Comparison of ENCODE assay signal across 22 cellular contexts in the genomic region with DNA sequence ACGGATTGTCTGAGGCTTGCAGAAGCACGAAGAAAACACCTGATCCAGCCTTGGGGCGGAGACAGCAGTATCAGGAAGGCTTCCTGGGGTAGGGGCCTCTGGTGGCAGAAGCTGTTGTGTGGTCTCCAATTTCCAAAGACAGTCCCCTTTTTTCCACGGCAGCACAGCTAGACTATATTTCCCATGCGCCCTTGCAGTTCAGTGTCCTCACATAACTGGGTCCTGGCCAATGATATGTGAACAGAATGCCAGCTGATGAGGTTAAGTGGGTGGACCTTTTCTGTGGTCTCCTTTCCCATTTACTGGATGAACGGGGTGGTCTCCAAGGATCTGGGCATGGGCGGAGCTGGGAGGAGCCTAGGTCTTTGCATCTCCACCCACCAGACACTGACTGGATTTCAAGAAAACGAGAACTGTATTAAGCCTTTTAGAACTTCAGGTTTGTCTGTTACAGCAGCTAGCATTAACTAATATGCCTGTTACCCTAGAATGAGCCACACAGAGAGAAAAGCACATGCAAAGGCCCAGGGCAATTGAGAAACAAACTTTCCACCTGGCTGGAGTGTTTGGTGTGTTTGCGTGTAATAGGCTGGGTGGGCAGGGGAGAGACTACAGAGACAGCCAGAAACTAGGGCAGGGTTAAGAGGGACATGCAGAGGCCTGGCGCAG. TPM values are rescaled to one million over a fixed set of nuclear protein-coding genes. Genes with fewer than 3 reads are reported as not detected.
A peak's percentile ranks its signal among the peaks of the same experiment; 100 is the strongest.
DNase-seq lines count a peak whose midpoint lies in the region; ATAC-seq and TF ChIP-seq lines count a peak whose summit lies in the region.
"Had no signal": no experiment of that assay in that cellular context is flagged by ENCODE, and none has a peak within 500 bp of the region (broad histone marks: within the 10 kb centered on the region; RNA-seq: fewer than 3 reads in every experiment).

No MANE protein-coding gene starts in this region.

- no peak overlapping the region for H4K8ac ChIP-seq in H9 (replicated peaks; ENCODE audit: insufficient read length, low read depth, low read length)

- intact Hi-C loops in A673 (cut with micrococcal nuclease; ENCODE audit: unreplicated experiment), result no loop called here

- H3K36me3 Mint-ChIP-seq in H9 (ENCODE audit: insufficient read depth in 1 of 3, low read depth in 3 of 3) (peaks cover 0 to 2% (median 0%) of the 10 kb centered on the region in 3 experiments; a peak in 1 of 7 replicates), WTC11 (no peaks in the 10 kb centered on the region)
- no peaks in the 10 kb centered on the region for H3K36me3 Mint-ChIP-seq in activated naive CD8-positive, alpha-beta T cell treated with anti-CD3 and anti-CD28 coated beads for 36 hours
- H3K36me3 Mint-ChIP-seq: CD14-positive monocyte had no signal

- H3K4me3 ChIP-seq in A673 (ENCODE audit: low read depth, low read length, poor library complexity, severe bottlenecking), result no peak overlapping the region
- H3K4me3 ChIP-seq: MG63, SJCRH30 had no signal

- BruUV-seq in A673 (replicated peaks; lab: Mats Ljungman, UMichigan), result no TSS peak

- H3K27me3 ChIP-seq in A673 (replicated peaks; ENCODE audit: insufficient read depth, low read depth, low read length, poor library complexity) (no peaks in the 10 kb centered on the region), H9 (ENCODE audit: insufficient read depth, low read length) (no peaks in the 10 kb centered on the region)
- H3K27me3 ChIP-seq: SJCRH30 had no signal

- H3K79me2 ChIP-seq in H9 (ENCODE audit: insufficient read depth, low read length), result no peaks in the 10 kb centered on the region

- no peak overlapping the region for H3K9ac ChIP-seq in H9 (ENCODE audit: extremely low read depth, insufficient read length, low read length)

- no peak overlapping the region for H2BK12ac ChIP-seq in H9 (ENCODE audit: insufficient read length, low read depth, low read length)

- no peak overlapping the region for H2AK5ac ChIP-seq in H9 (ENCODE audit: insufficient read length, low read length)

- no CpG with 5 or more reads among the region's 10 CpGs for WGBS in H9 (ENCODE audit: extremely low coverage, insufficient read length, low lambda C conversion rate)

- H3K56ac ChIP-seq in H9 (ENCODE audit: insufficient read length, low read depth, low read length), result no peak overlapping the region

- H2BK20ac ChIP-seq in H9 (ENCODE audit: low read depth, low read length, poor library complexity, severe bottlenecking), result no peak overlapping the region

- H3K27ac ChIP-seq in A673 (ENCODE audit: low read depth, low read length, poor library complexity, severe bottlenecking) (no peak overlapping the region), H9 (ENCODE audit: insufficient read length, low read depth, low read length) (no peak overlapping the region)
- H3K27ac ChIP-seq: SJCRH30 had no signal

- ATAC-seq in WTC11 (peak; percentile 82), HG03045 (IDR thresholded peaks at IDR 0.05; ENCODE audit: unreplicated experiment) (no peak)
- ATAC-seq: Panc1 had no signal

- H4K91ac ChIP-seq in H9 (ENCODE audit: insufficient read length, low read depth, low read length), result no peak overlapping the region

- H3K4me1 Mint-ChIP-seq in H9, result peaks cover 17 to 26% of the 10 kb centered on the region in 2 experiments
- peaks cover 27% of the 10 kb centered on the region for H3K4me1 Mint-ChIP-seq in WTC11
- no peaks in the 10 kb centered on the region for H3K4me1 Mint-ChIP-seq in activated naive CD8-positive, alpha-beta T cell treated with anti-CD3 and anti-CD28 coated beads for 36 hours
- H3K4me1 Mint-ChIP-seq: B cell, CD14-positive monocyte had no signal

- CTCF ChIA-PET in A673 (lab: Charles Lee) (no interaction called here), WTC11 (lab: Charles Lee) (interaction anchor here (0.8 to 2.9 kb wide), 7 partner anchors 11 to 124 kb away, joined by 3 to 10 read pairs (median 8); partner anchors contain the start of gene TCN2)

- H3K9me3 ChIP-seq in A673 (ENCODE audit: low read depth, low read length, poor library complexity, severe bottlenecking) (no peaks in the 10 kb centered on the region), H9 (ENCODE audit: control insufficient read depth, low read depth, low read length) (no peaks in the 10 kb centered on the region)
- H3K9me3 ChIP-seq: MG63, SJCRH30 had no signal

- no peak overlapping the region for H2BK15ac ChIP-seq in H9 (ENCODE audit: low read depth, low read length)

- TF ChIP-seq CTCF in A673 (conservative IDR thresholded peaks at IDR 0.05; ENCODE audit: low read depth, low read length) (no peak), H9 (conservative IDR thresholded peaks at IDR 0.05) (no peak), WTC11 (IDR thresholded peaks at IDR 0.05) (no peak)

- H4K5ac ChIP-seq in H9 (ENCODE audit: insufficient read length, low read depth, low read length), result no peak overlapping the region

- H3K27me3 Mint-ChIP-seq in H9 (ENCODE audit: low read depth) (peaks cover 5% of the 10 kb centered on the region), WTC11 (ENCODE audit: low read depth) (no peaks in the 10 kb centered on the region; the same call in none of the 2 replicates)
- H3K27me3 Mint-ChIP-seq in activated naive CD8-positive, alpha-beta T cell treated with anti-CD3 and anti-CD28 coated beads for 36 hours, result no peaks in the 10 kb centered on the region

- no peak overlapping the region for H3K18ac ChIP-seq in H9 (ENCODE audit: insufficient read length, low read depth, low read length)

- H3K23ac ChIP-seq in H9 (ENCODE audit: insufficient read length, low read depth, low read length), result no peak overlapping the region

- no peaks in the 10 kb centered on the region for H3K36me3 ChIP-seq in A673 (ENCODE audit: insufficient read depth, low read length, poor library complexity, severe bottlenecking)
- H3K36me3 ChIP-seq: MG63, SJCRH30 had no signal

- H2BK5ac ChIP-seq in H9 (ENCODE audit: insufficient read length, low read length), result no peak overlapping the region

- H3K9me3 Mint-ChIP-seq in H9 (no peaks in the 10 kb centered on the region), WTC11 (no peaks in the 10 kb centered on the region)
- no peaks in the 10 kb centered on the region for H3K9me3 Mint-ChIP-seq in activated naive CD8-positive, alpha-beta T cell treated with anti-CD3 and anti-CD28 coated beads for 36 hours

- H3K23me2 ChIP-seq in H9 (ENCODE audit: insufficient read length, low read depth, low read length, poor library complexity, severe bottlenecking), result no peaks in the 10 kb centered on the region

- H3K4me2 ChIP-seq in H9 (ENCODE audit: insufficient read depth, insufficient read length, low read length), result no peak overlapping the region

- POLR2A ChIA-PET in A673 (lab: Charles Lee; ENCODE audit: low non-redundant PET), result no interaction called here
- POLR2A ChIA-PET in WTC11 (lab: Charles Lee), result no interaction called here

- H2AFZ ChIP-seq in H9 (ENCODE audit: low read length), result no peak overlapping the region

- no peaks in the 10 kb centered on the region for H3K79me1 ChIP-seq in H9 (ENCODE audit: insufficient read depth, low read depth, low read length, poor library complexity, severe bottlenecking)

- no peaks in the 10 kb centered on the region for H4K20me1 ChIP-seq in H9 (ENCODE audit: control insufficient read depth, insufficient read depth, insufficient read length)

- H3K27ac Mint-ChIP-seq in H9, result peak overlapping the region in 2 of 3 experiments; percentile 77 to 94; a peak in 3 of 7 replicates
- H3K27ac Mint-ChIP-seq in WTC11, result no peak overlapping the region; the same call in none of the 2 replicates
- no peak overlapping the region for H3K27ac Mint-ChIP-seq in activated naive CD8-positive, alpha-beta T cell treated with anti-CD3 and anti-CD28 coated beads for 36 hours
- H3K27ac Mint-ChIP-seq: B cell had no signal

- no peak overlapping the region for H3T11ph ChIP-seq in H9 (ENCODE audit: low read length)

- H3K4ac ChIP-seq in H9 (ENCODE audit: low read depth, low read length), result no peak overlapping the region

- H3K4me1 ChIP-seq in A673 (ENCODE audit: insufficient read depth, low read length, poor library complexity, severe bottlenecking) (no peaks in the 10 kb centered on the region), H9 (ENCODE audit: insufficient read depth, low read length) (no peaks in the 10 kb centered on the region)
- H3K4me1 ChIP-seq: SJCRH30 had no signal

- no peak overlapping the region for H3K14ac ChIP-seq in H9 (ENCODE audit: insufficient read depth, low read length)

- H2BK120ac ChIP-seq in H9 (ENCODE audit: low read depth, low read length, poor library complexity, severe bottlenecking), result no peak overlapping the region

- H3K4me3 Mint-ChIP-seq in H9, result no peak overlapping the region
- H3K4me3 Mint-ChIP-seq in WTC11, result no peak overlapping the region
- no peak overlapping the region for H3K4me3 Mint-ChIP-seq in activated naive CD8-positive, alpha-beta T cell treated with anti-CD3 and anti-CD28 coated beads for 36 hours
- H3K4me3 Mint-ChIP-seq: B cell, CD14-positive monocyte had no signal

- DNase-seq in A673 (ENCODE audit: low spot score) (peak; percentile 32), H9 (peak; percentile 81), WTC11 (ENCODE audit: low spot score) (peak; percentile 46), left kidney (ENCODE audit: low read depth, low spot score) (peak; percentile 57), T-helper 1 cell (no peak), RPMI8226 (no peak)
- DNase-seq in activated naive CD8-positive, alpha-beta T cell treated with anti-CD3 and anti-CD28 coated beads for 36 hours, result no peak
- DNase-seq: EL, MG63, NCI-H1417, NCI-H1694 treated with DMSO at 0.1 percent for 48 hours, NCI-H2107, NCI-H2227 treated with DMSO at 0.1 percent for 48 hours, NCI-H510A treated with DMSO at 0.1 percent for 48 hours, NCI-H748 treated with DMSO at 0.1 percent for 48 hours, SJCRH30 had no signal

RNA-seq across cellular contexts. Expression of gene GAL3ST1, which starts 6.2 kb away (rescaled TPM):
- total RNA-seq in A673 (2021), result 0.58 and 0.83 TPM in 2 replicates
- total RNA-seq in H9 (2021), result 5.1 TPM in 2 replicates
- total RNA-seq in WTC11 (2021), result 11.0 to 11.6 TPM (median 11.2 TPM) in 3 replicates
- total RNA-seq in activated naive CD8-positive, alpha-beta T cell treated with anti-CD3 and anti-CD28 coated beads for 36 hours, result not detected
- total RNA-seq: B cell, H4, LHCN-M2, SJCRH30 had no signal

RNA-seq across cellular contexts. Expression of gene SEC14L6, which starts 21.7 kb away (rescaled TPM):
- not detected in 2 replicates for total RNA-seq in A673 (2021)
- 0.46 and 1.1 TPM in 2 replicates for total RNA-seq in H9 (2021)
- 1.6 to 2.0 TPM (median 1.7 TPM) in 3 replicates for total RNA-seq in WTC11 (2021)
- not detected for total RNA-seq in activated naive CD8-positive, alpha-beta T cell treated with anti-CD3 and anti-CD28 coated beads for 36 hours
- total RNA-seq: B cell, H4, LHCN-M2, SJCRH30 had no signal

RNA-seq across cellular contexts. Expression of gene PES1, which starts 23.4 kb away (rescaled TPM):
- total RNA-seq in A673 (2021) (151 and 175 TPM in 2 replicates), H9 (2021) (133 and 140 TPM in 2 replicates), WTC11 (2021) (108 to 128 TPM (median 109 TPM) in 3 replicates)
- total RNA-seq in activated naive CD8-positive, alpha-beta T cell treated with anti-CD3 and anti-CD28 coated beads for 36 hours, result 100 to 1,000 TPM; 196 to 199 TPM

RNA-seq across cellular contexts. Expression of gene TCN2, which starts 38.7 kb away (rescaled TPM):
- total RNA-seq in A673 (2021) (7.3 and 9.8 TPM in 2 replicates), H9 (2021) (39.0 and 42.2 TPM in 2 replicates), WTC11 (2021) (34.7 to 39.0 TPM (median 36.7 TPM) in 3 replicates)
- under 1 TPM; 0.48 to 0.64 TPM for total RNA-seq in activated naive CD8-positive, alpha-beta T cell treated with anti-CD3 and anti-CD28 coated beads for 36 hours

Comparison
In these comparisons a context has a peak if more than half of its experiments do, and no peak if none do; other contexts are left out.
1. DNase-seq: peak in A673 (single experiment), H9 (single experiment), WTC11 (single experiment) and left kidney (single experiment); none in activated naive CD8-positive, alpha-beta T cell treated with anti-CD3 and anti-CD28 coated beads for 36 hours (single experiment), T-helper 1 cell (0 of 5) and RPMI8226 (single experiment).
2. H3K27ac Mint-ChIP-seq: peak in H9 (2 of 3); none in WTC11 (single experiment) and activated naive CD8-positive, alpha-beta T cell treated with anti-CD3 and anti-CD28 coated beads for 36 hours (single experiment).